10 cellular contexts compared by ENCODE assay signal in genomic region chr1:151147685-151148084, GRCh38. TPM values are rescaled to one million over a fixed set of nuclear protein-coding genes. Genes with fewer than 3 reads are reported as not detected.
DNase-seq lines count a peak whose midpoint lies in the region; ATAC-seq and TF ChIP-seq lines count a peak whose summit lies in the region.
"Had no signal": no experiment of that assay in that cellular context is flagged by ENCODE, and none has a peak within 500 bp of the region (broad histone marks: within the 10 kb centered on the region; RNA-seq: fewer than 3 reads in every experiment).

No MANE protein-coding gene starts in this region.

- no peaks in the 10 kb centered on the region for H4K20me1 ChIP-seq in hepatocyte (ENCODE audit: insufficient read depth, poor library complexity, severe bottlenecking)

- no peaks in the 10 kb centered on the region for H3K36me3 ChIP-seq in hepatocyte (replicated peaks; ENCODE audit: insufficient read depth, low read depth)
- H3K36me3 ChIP-seq: MG63 had no signal

- peaks cover 7% of the 10 kb centered on the region for H3K79me2 ChIP-seq in hepatocyte

- H3K27me3 Mint-ChIP-seq in activated naive CD4-positive, alpha-beta T cell treated with anti-CD3 and anti-CD28 coated beads for 36 hours (ENCODE audit: low read depth): no peaks in the 10 kb centered on the region

- H3K36me3 Mint-ChIP-seq in activated naive CD4-positive, alpha-beta T cell treated with anti-CD3 and anti-CD28 coated beads for 36 hours (ENCODE audit: low read depth): no peaks in the 10 kb centered on the region

- no peaks in the 10 kb centered on the region for H3K9me2 ChIP-seq in hepatocyte (replicated peaks; ENCODE audit: insufficient read depth)

- peak overlapping the region; percentile 91 for H3K4me2 ChIP-seq in hepatocyte

- no peak for TF ChIP-seq CTCF in hepatocyte (IDR thresholded peaks at IDR 0.05; ENCODE audit: poor library complexity)

- peaks cover 20% of the 10 kb centered on the region for H3K4me1 ChIP-seq in hepatocyte (ENCODE audit: insufficient read depth)

- H3K27ac ChIP-seq in hepatocyte (peak overlapping the region; percentile 91), substantia nigra (ENCODE audit: low read depth, low read length, poor library complexity, severe bottlenecking) (peak overlapping the region; percentile 85)

- peak overlapping the region; percentile 50 for H2AFZ ChIP-seq in hepatocyte

- WGBS in hepatocyte (ENCODE audit: low lambda C conversion rate, missing lambda C conversion rate): 73% methylated on average over 2 of the region's 2 CpGs

- DNase-seq in activated naive CD4-positive, alpha-beta T cell treated with anti-CD3 and anti-CD28 coated beads for 36 hours: no peak
- no peak for DNase-seq in activated naive CD4-positive, alpha-beta T cell (lab: John Stamatoyannopoulos, UW)
- DNase-seq in hepatocyte (ENCODE audit: low spot score) (peak; percentile 50), substantia nigra (lab: John Stamatoyannopoulos, UW) (no peak), NCI-H2081 (lab: John Stamatoyannopoulos, UW) (no peak)
- DNase-seq: activated CD8-positive, alpha-beta memory T cell treated with anti-CD3 and anti-CD28 coated beads for 24 hours; MG63; stimulated activated CD4-positive, alpha-beta T cell treated with anti-CD3 and anti-CD28 coated beads, Interleukin-1b, Interleukin-23, amount 100 ng/mL, for 48 hours had no signal

- no peaks in the 10 kb centered on the region for H3K9me3 Mint-ChIP-seq in activated naive CD4-positive, alpha-beta T cell treated with anti-CD3 and anti-CD28 coated beads for 36 hours
- H3K9me3 Mint-ChIP-seq: dendritic cell treated with granulocyte-macrophage colony-stimulating factor and Interleukin-4, amounts not matched to agents 40 ng/mL and 50 ng/mL, for 4 days had no signal

- no peaks in the 10 kb centered on the region for H3K9me3 ChIP-seq in hepatocyte (ENCODE audit: low read depth)
- H3K9me3 ChIP-seq: MG63 had no signal

- H3K27ac Mint-ChIP-seq in activated naive CD4-positive, alpha-beta T cell treated with anti-CD3 and anti-CD28 coated beads for 36 hours: no peak overlapping the region

- peak overlapping the region; percentile 88 for H3K4me3 Mint-ChIP-seq in activated naive CD4-positive, alpha-beta T cell treated with anti-CD3 and anti-CD28 coated beads for 36 hours

- H3K4me1 Mint-ChIP-seq in activated naive CD4-positive, alpha-beta T cell treated with anti-CD3 and anti-CD28 coated beads for 36 hours (ENCODE audit: low read depth): peaks cover 6% of the 10 kb centered on the region

- intact Hi-C loops in activated naive CD4-positive, alpha-beta T cell treated with anti-CD3 and anti-CD28 coated beads for 36 hours (cut with micrococcal nuclease): no loop called here

- CTCF ChIA-PET in activated naive CD4-positive, alpha-beta T cell treated with anti-CD3 and anti-CD28 coated beads for 36 hours (lab: Charles Lee): interaction anchor here (1.4 to 1.6 kb wide), 3 partner anchors 8 to 48 kb away, joined by 3 to 8 read pairs (median 6); no protein-coding TSS in a partner anchor

- ATAC-seq in HG03175 (IDR thresholded peaks at IDR 0.05; ENCODE audit: unreplicated experiment): no peak

- peaks cover 3% of the 10 kb centered on the region for H3K27me3 ChIP-seq in hepatocyte
- H3K27me3 ChIP-seq: MG63 had no signal

- no peak overlapping the region for H3K4me3 ChIP-seq in hepatocyte

RNA-seq across cellular contexts. Expression of gene SEMA6C, which starts 1.3 kb away (rescaled TPM):
- 1 to 10 TPM; 1.5 to 1.6 TPM for total RNA-seq in activated naive CD4-positive, alpha-beta T cell treated with anti-CD3 and anti-CD28 coated beads for 36 hours
- 6.3 and 41.6 TPM in 2 replicates for total RNA-seq in hepatocyte
- polyA plus RNA-seq in hepatocyte: 13.9 and 25.1 TPM in 2 replicates

RNA-seq across cellular contexts. Expression of gene TNFAIP8L2, which starts 8.8 kb away (rescaled TPM):
- total RNA-seq in activated naive CD4-positive, alpha-beta T cell treated with anti-CD3 and anti-CD28 coated beads for 36 hours: 10 to 100 TPM in 1 of 2 experiments, 1 to 10 TPM in 1; 9.6 to 10.5 TPM
- total RNA-seq in hepatocyte: 0.64 TPM in 1 of 2 replicates, not detected in the other
- polyA plus RNA-seq in hepatocyte: 0.70 TPM in 1 of 2 replicates, not detected in the other

RNA-seq across cellular contexts. Expression of gene LYSMD1, which starts 18.0 kb away (rescaled TPM):
- total RNA-seq in activated naive CD4-positive, alpha-beta T cell treated with anti-CD3 and anti-CD28 coated beads for 36 hours: 1 to 10 TPM; 4.5 to 4.8 TPM
- 13.0 and 16.2 TPM in 2 replicates for total RNA-seq in hepatocyte
- 1.0 and 2.5 TPM in 2 replicates for polyA plus RNA-seq in hepatocyte

RNA-seq across cellular contexts. Expression of gene SCNM1, which starts 18.3 kb away (rescaled TPM):
- 10 to 100 TPM; 60.5 to 64.2 TPM for total RNA-seq in activated naive CD4-positive, alpha-beta T cell treated with anti-CD3 and anti-CD28 coated beads for 36 hours
- total RNA-seq in hepatocyte: 21.5 and 26.4 TPM in 2 replicates
- 55.4 and 57.5 TPM in 2 replicates for polyA plus RNA-seq in hepatocyte

RNA-seq across cellular contexts. Expression of gene TMOD4, which starts 28.1 kb away (rescaled TPM):
- total RNA-seq in activated naive CD4-positive, alpha-beta T cell treated with anti-CD3 and anti-CD28 coated beads for 36 hours: 1 to 10 TPM in 1 of 2 experiments, under 1 TPM in 1; 0.98 to 1.1 TPM
- total RNA-seq in hepatocyte: not detected in 2 replicates
- 0.44 TPM in 1 of 2 replicates, not detected in the other for polyA plus RNA-seq in hepatocyte
